ENCODE assay signal across 15 cellular contexts in the genomic region with DNA sequence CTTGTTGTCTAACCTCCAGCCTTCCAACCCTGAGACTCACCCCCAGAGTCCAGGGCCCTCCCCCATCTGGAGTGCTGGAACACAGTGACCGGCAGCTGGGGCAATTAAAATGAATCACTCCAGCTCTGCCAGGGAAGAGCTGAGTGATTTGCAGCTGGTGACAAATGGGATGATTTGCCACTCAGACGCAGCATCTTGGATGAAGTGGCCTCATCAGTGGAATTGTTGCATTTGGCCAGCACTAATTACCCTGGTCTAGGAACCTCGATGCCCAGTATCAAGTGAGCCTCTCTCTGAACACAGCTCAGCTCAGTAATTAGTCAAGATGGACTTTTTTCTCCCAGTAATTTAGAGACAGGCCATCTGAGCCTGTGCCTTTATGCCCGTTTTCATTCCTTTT.
A peak's percentile ranks its signal among the peaks of the same experiment; 100 is the strongest.
DNase-seq lines count a peak whose midpoint lies in the region; ATAC-seq, FAIRE-seq and TF ChIP-seq lines count a peak whose summit lies in the region.
"Had no signal": no experiment of that assay in that cellular context is flagged by ENCODE, and none has a peak within 500 bp of the region (broad histone marks: within the 10 kb centered on the region; RNA-seq: fewer than 3 reads in every experiment).

No MANE protein-coding gene starts in this region.

- H3K4me3 Mint-ChIP-seq in nephron progenitor cell: no peak overlapping the region
- H3K4me3 Mint-ChIP-seq: activated naive CD8-positive, alpha-beta T cell treated with anti-CD3 and anti-CD28 coated beads, Interleukin-2, amount 10 ng/mL, durations not matched to agents 7 days and 5 days; naive thymus-derived CD8-positive, alpha-beta T cell had no signal

- H3K36me3 Mint-ChIP-seq in nephron progenitor cell (ENCODE audit: low read depth): no peaks in the 10 kb centered on the region
- H3K36me3 Mint-ChIP-seq: activated naive CD8-positive, alpha-beta T cell treated with anti-CD3 and anti-CD28 coated beads, Interleukin-2, amount 10 ng/mL, durations not matched to agents 7 days and 5 days; naive thymus-derived CD8-positive, alpha-beta T cell had no signal

- H3K27me3 Mint-ChIP-seq in nephron progenitor cell (ENCODE audit: low read depth, poor library complexity): peaks cover 3% of the 10 kb centered on the region
- H3K27me3 Mint-ChIP-seq: activated naive CD8-positive, alpha-beta T cell treated with anti-CD3 and anti-CD28 coated beads, Interleukin-2, amount 10 ng/mL, durations not matched to agents 7 days and 5 days had no signal

- peak; percentile 54 for DNase-seq in GM03348 (ENCODE audit: low spot score)
- DNase-seq in NCI-H1417 treated with DMSO at 0.1 percent for 48 hours (lab: John Stamatoyannopoulos, UW): peak; percentile 30
- peak; percentile 6 for DNase-seq in NCI-H82 treated with DMSO at 0.1 percent for 48 hours (lab: John Stamatoyannopoulos, UW; ENCODE audit: unreplicated experiment)
- DNase-seq in nephron progenitor cell: peak; percentile 16
- DNase-seq in glomerular visceral epithelial cell (ENCODE audit: extremely low spot score): no peak
- no peak for DNase-seq in GM19239 (ENCODE audit: insufficient read length, low spot score)
- DNase-seq in activated naive CD4-positive, alpha-beta T cell (lab: John Stamatoyannopoulos, UW): no peak
- DNase-seq: activated CD8-positive, alpha-beta memory T cell treated with anti-CD3 and anti-CD28 coated beads, Interleukin-2, amount 50 U/mL, for 4 hours; activated naive CD8-positive, alpha-beta T cell treated with anti-CD3 and anti-CD28 coated beads, Interleukin-2, amount 10 ng/mL, durations not matched to agents 7 days and 5 days; foreskin melanocyte; lower lobe of right lung; naive thymus-derived CD8-positive, alpha-beta T cell; NCI-H526; T-helper 1 cell had no signal

- H3K9me3 Mint-ChIP-seq in nephron progenitor cell: no peaks in the 10 kb centered on the region

- peaks cover 35% of the 10 kb centered on the region for H3K4me1 Mint-ChIP-seq in nephron progenitor cell
- H3K4me1 Mint-ChIP-seq: activated naive CD8-positive, alpha-beta T cell treated with anti-CD3 and anti-CD28 coated beads, Interleukin-2, amount 10 ng/mL, durations not matched to agents 7 days and 5 days; naive thymus-derived CD8-positive, alpha-beta T cell had no signal

- no peak for ATAC-seq in HG03039 (IDR thresholded peaks at IDR 0.05; ENCODE audit: unreplicated experiment)
- ATAC-seq: lower lobe of right lung; naive thymus-derived CD8-positive, alpha-beta T cell had no signal

- TF ChIP-seq CTCF in nephron progenitor cell (IDR thresholded peaks at IDR 0.05): no peak

- H3K27ac Mint-ChIP-seq in nephron progenitor cell: no peak overlapping the region
- H3K27ac Mint-ChIP-seq: activated naive CD8-positive, alpha-beta T cell treated with anti-CD3 and anti-CD28 coated beads, Interleukin-2, amount 10 ng/mL, durations not matched to agents 7 days and 5 days; naive thymus-derived CD8-positive, alpha-beta T cell had no signal

- no peak for FAIRE-seq in GM19239 (lab: Jason Lieb, UNC)

Comparison
In these comparisons a context has a peak if more than half of its experiments do, and no peak if none do; other contexts are left out.
1. DNase-seq: peak in GM03348 (single experiment), NCI-H1417 treated with DMSO at 0.1 percent for 48 hours (single experiment), NCI-H82 treated with DMSO at 0.1 percent for 48 hours (single experiment) and nephron progenitor cell (single experiment); none in glomerular visceral epithelial cell (single experiment), GM19239 (single experiment) and activated naive CD4-positive, alpha-beta T cell (0 of 4).